10 cellular contexts compared by ENCODE assay signal in genomic region chr4:165398570-165398969, GRCh38. TPM values are rescaled to one million over a fixed set of nuclear protein-coding genes. Genes with fewer than 3 reads are reported as not detected.
DNase-seq lines count a peak whose midpoint lies in the region; ATAC-seq and TF ChIP-seq lines count a peak whose summit lies in the region.
"Had no signal": no experiment of that assay in that cellular context is flagged by ENCODE, and none has a peak within 500 bp of the region (broad histone marks: within the 10 kb centered on the region; RNA-seq: fewer than 3 reads in every experiment).

No MANE protein-coding gene starts in this region.

- H3K27ac ChIP-seq in right atrium auricular region: no peak overlapping the region
- H3K27ac ChIP-seq: BLaER1, parathyroid adenoma had no signal

- peaks cover 3% of the 10 kb centered on the region for H3K27me3 Mint-ChIP-seq in activated CD4-positive, alpha-beta T cell treated with anti-CD3 and anti-CD28 coated beads for 36 hours

- ATAC-seq in HG02885 (IDR thresholded peaks at IDR 0.05; ENCODE audit: poor library complexity, unreplicated experiment): peak; percentile 63
- ATAC-seq in activated CD4-positive, alpha-beta T cell treated with anti-CD3 and anti-CD28 coated beads for 36 hours: no peak

- no peak overlapping the region for H3K4me3 Mint-ChIP-seq in activated CD4-positive, alpha-beta T cell treated with anti-CD3 and anti-CD28 coated beads for 36 hours

- H3K27ac Mint-ChIP-seq in activated CD4-positive, alpha-beta T cell treated with anti-CD3 and anti-CD28 coated beads for 36 hours: no peak overlapping the region

- TF ChIP-seq CTCF in right atrium auricular region (IDR thresholded peaks at IDR 0.05): no peak

- intact Hi-C loops in activated CD4-positive, alpha-beta T cell treated with anti-CD3 and anti-CD28 coated beads for 36 hours (cut with DNase I, micrococcal nuclease): no loop called here

- no peak overlapping the region for H3K4me3 ChIP-seq in right atrium auricular region
- H3K4me3 ChIP-seq: BLaER1 had no signal

- H3K9me3 ChIP-seq in right atrium auricular region: no peaks in the 10 kb centered on the region
- H3K9me3 ChIP-seq: BLaER1 had no signal

- no peaks in the 10 kb centered on the region for H3K36me3 Mint-ChIP-seq in activated CD4-positive, alpha-beta T cell treated with anti-CD3 and anti-CD28 coated beads for 36 hours (ENCODE audit: low read depth)

- no peaks in the 10 kb centered on the region for H3K4me1 Mint-ChIP-seq in activated CD4-positive, alpha-beta T cell treated with anti-CD3 and anti-CD28 coated beads for 36 hours

- no peaks in the 10 kb centered on the region for H3K9me3 Mint-ChIP-seq in activated CD4-positive, alpha-beta T cell treated with anti-CD3 and anti-CD28 coated beads for 36 hours (ENCODE audit: low read depth)

- POLR2A ChIA-PET in activated CD4-positive, alpha-beta T cell treated with anti-CD3 and anti-CD28 coated beads for 36 hours (lab: Charles Lee): no interaction called here

- CTCF ChIA-PET in activated CD4-positive, alpha-beta T cell treated with anti-CD3 and anti-CD28 coated beads for 36 hours (lab: Charles Lee): no interaction called here

- peak; percentile 34 for DNase-seq in AG08396 (ENCODE audit: low spot score)
- peak; percentile 83 for DNase-seq in NCI-H345 treated with DMSO at 0.1 percent for 48 hours (lab: John Stamatoyannopoulos, UW; ENCODE audit: unreplicated experiment)
- DNase-seq in fibroblast of gingiva (ENCODE audit: low read depth): peak; percentile 17
- no peak for DNase-seq in activated CD4-positive, alpha-beta T cell treated with anti-CD3 and anti-CD28 coated beads for 36 hours
- no peak for DNase-seq in NK-92 (lab: John Stamatoyannopoulos, UW; ENCODE audit: unreplicated experiment)
- no peak for DNase-seq in dedifferentiated amniotic fluid mesenchymal stem cell (ENCODE audit: extremely low spot score)
- DNase-seq in right atrium auricular region (ENCODE audit: low spot score): no peak

- no peaks in the 10 kb centered on the region for H3K27me3 ChIP-seq in right atrium auricular region
- H3K27me3 ChIP-seq: BLaER1 had no signal

- H3K4me1 ChIP-seq in right atrium auricular region: peaks cover 0 to 5% of the 10 kb centered on the region in 2 donors
- H3K4me1 ChIP-seq: BLaER1 had no signal

- no peaks in the 10 kb centered on the region for H3K36me3 ChIP-seq in right atrium auricular region
- H3K36me3 ChIP-seq: BLaER1 had no signal

RNA-seq across cellular contexts. Expression of gene CPE, which starts 19.8 kb away (rescaled TPM):
- total RNA-seq in activated CD4-positive, alpha-beta T cell treated with anti-CD3 and anti-CD28 coated beads for 36 hours: not detected
- total RNA-seq in right atrium auricular region: 10 to 100 TPM; 56.8 to 93.6 TPM

Comparison
In these comparisons a context has a peak if more than half of its experiments do, and no peak if none do; other contexts are left out.
1. DNase-seq: peak in AG08396 (single experiment), NCI-H345 treated with DMSO at 0.1 percent for 48 hours (single experiment) and fibroblast of gingiva (single experiment); none in activated CD4-positive, alpha-beta T cell treated with anti-CD3 and anti-CD28 coated beads for 36 hours (single experiment), NK-92 (single experiment), dedifferentiated amniotic fluid mesenchymal stem cell (single experiment) and right atrium auricular region (single experiment).
2. RNA of gene CPE, which starts 19.8 kb away (total RNA-seq): 56.8 to 93.6 TPM in right atrium auricular region; not detected in activated CD4-positive, alpha-beta T cell treated with anti-CD3 and anti-CD28 coated beads for 36 hours; every median in the first group is over 10 times any median in the second.